Comparison of ENCODE assay signal across 18 cellular contexts in the genomic region with DNA sequence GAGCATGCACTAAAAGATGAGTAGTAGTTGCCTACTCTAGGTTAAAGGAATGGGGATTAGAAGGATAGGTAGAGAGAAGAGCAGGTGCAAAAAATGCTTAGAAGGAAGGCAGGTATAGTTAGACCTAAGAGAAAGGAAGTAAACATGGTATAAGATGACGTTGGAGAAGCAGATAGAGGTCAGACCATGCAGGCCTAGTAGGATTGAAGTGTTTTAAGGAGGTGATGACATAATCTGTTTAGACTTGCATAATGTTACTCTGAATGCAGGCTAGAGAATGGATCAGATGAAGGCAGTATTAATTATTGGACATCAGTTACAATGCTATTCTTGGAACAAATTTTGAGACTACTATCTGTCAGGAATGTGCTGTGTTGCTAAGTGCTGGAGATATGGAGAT.
"Had no signal": no experiment of that assay in that cellular context is flagged by ENCODE, and none has a peak within 500 bp of the region (broad histone marks: within the 10 kb centered on the region; RNA-seq: fewer than 3 reads in every experiment).

No MANE protein-coding gene starts in this region.

- FAIRE-seq: islet of Langerhans, small intestine had no signal

- H3K4me3 ChIP-seq: left ventricle myocardium inferior, lung, ovary, right atrium auricular region, sigmoid colon, spleen, suprapubic skin, transverse colon, upper lobe of left lung, vagina had no signal

- H3K36me3 ChIP-seq: left ventricle myocardium inferior, ovary, right atrium auricular region, sigmoid colon, spleen, suprapubic skin, transverse colon, upper lobe of left lung, vagina had no signal

- H3K27ac ChIP-seq: left ventricle myocardium inferior, ovary, right atrium auricular region, sigmoid colon, spleen, suprapubic skin, transverse colon, upper lobe of left lung, vagina had no signal

- H3K27me3 ChIP-seq: ovary, right atrium auricular region, sigmoid colon, spleen, suprapubic skin, transverse colon, upper lobe of left lung, vagina had no signal

- H3K4me1 ChIP-seq: left ventricle myocardium inferior, right atrium auricular region, sigmoid colon, spleen, suprapubic skin, transverse colon, upper lobe of left lung, vagina had no signal

- H3K9me3 ChIP-seq: left ventricle myocardium inferior, ovary, right atrium auricular region, sigmoid colon, spleen, suprapubic skin, transverse colon, upper lobe of left lung, vagina had no signal

- DNase-seq: hypothalamus; immature natural killer cell; left ventricle myocardium inferior; mesendoderm; naive B cell; ovary; sigmoid colon; small intestine; spleen; stimulated activated CD4-positive, alpha-beta T cell treated with anti-CD3 and anti-CD28 coated beads, Interleukin-4, amount 100 ng/mL, for 24 hours; stimulated activated naive CD4-positive, alpha-beta T cell; transverse colon; upper lobe of left lung had no signal
